Comparison of ENCODE assay signal across 7 cellular contexts in the genomic region with DNA sequence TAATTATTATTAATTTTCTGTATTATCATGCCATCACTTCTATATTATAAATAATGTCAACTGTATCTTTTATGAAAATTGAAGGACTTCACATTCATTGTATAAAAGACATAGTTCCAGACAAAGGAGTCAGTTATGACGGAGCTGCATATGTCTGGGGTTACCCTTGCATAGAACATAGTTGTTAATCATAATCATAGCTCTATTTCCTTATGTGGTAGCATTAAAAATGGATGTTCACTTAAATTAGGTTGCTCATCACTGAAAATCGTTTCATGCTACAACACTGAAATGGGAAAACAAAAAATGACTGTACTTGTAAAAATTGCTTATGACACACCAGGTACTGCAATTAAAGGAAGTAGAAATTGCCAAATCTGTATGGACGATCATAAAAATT. TPM values are rescaled to one million over a fixed set of nuclear protein-coding genes. Genes with fewer than 3 reads are reported as not detected.
DNase-seq lines count a peak whose midpoint lies in the region; ATAC-seq, FAIRE-seq and TF ChIP-seq lines count a peak whose summit lies in the region.
"Not testable (repeated sequence)": the region's sequence is repeated elsewhere in the genome, so short reads cannot be mapped to it uniquely, and the experiment has no call there.
"Had no signal": no experiment of that assay in that cellular context is flagged by ENCODE, and none has a peak within 500 bp of the region (broad histone marks: within the 10 kb centered on the region; RNA-seq: fewer than 3 reads in every experiment).

No MANE protein-coding gene starts in this region.

- not testable (repeated sequence) for H3K27me3 ChIP-seq in RWPE2 (ENCODE audit: insufficient read depth, poor library complexity, severe bottlenecking); foreskin keratinocyte

- TF ChIP-seq CTCF in D721Med (IDR thresholded peaks at IDR 0.05; ENCODE audit: insufficient read depth, missing control alignments); RWPE2 (IDR thresholded peaks at IDR 0.05; ENCODE audit: poor library complexity, severe bottlenecking); foreskin keratinocyte (conservative IDR thresholded peaks at IDR 0.05): not testable (repeated sequence)

- H3K4me1 ChIP-seq in RWPE2 (ENCODE audit: insufficient read depth, poor library complexity, severe bottlenecking); foreskin keratinocyte: not testable (repeated sequence)

- peak overlapping the region; percentile 48 for H3K27ac ChIP-seq in RWPE2 (ENCODE audit: poor library complexity, severe bottlenecking)
- H3K27ac ChIP-seq in foreskin keratinocyte = not testable (repeated sequence)

- FAIRE-seq in D721Med (lab: Jason Lieb, UNC) (peak; percentile 58), HTR-8/SVneo (lab: Jason Lieb, UNC) (peak; percentile 52), colon (lab: Jason Lieb, UNC) (peak; percentile 49)

- not testable (repeated sequence) for H3K36me3 ChIP-seq in RWPE2 (ENCODE audit: low read depth)

- peak; percentile 84 for ATAC-seq in RWPE2 (ENCODE audit: low read depth)
- ATAC-seq in foreskin keratinocyte = peak; percentile 74

- H3K9me3 ChIP-seq in RWPE2 (ENCODE audit: severe bottlenecking) = not testable (repeated sequence)

- DNase-seq in D721Med (ENCODE audit: insufficient read length, low spot score); HTR-8/SVneo (ENCODE audit: insufficient read length, low spot score); RWPE2 (ENCODE audit: low spot score): not testable (repeated sequence)
- DNase-seq in HCEC 1CT (peak; percentile 11), foreskin keratinocyte (peak; percentile 21 to 26)

- H3K4me3 ChIP-seq in RWPE2 (ENCODE audit: severe bottlenecking) = not testable (repeated sequence)

RNA-seq across cellular contexts. Expression of gene C1QTNF3, which starts 46.8 kb away (rescaled TPM):
- total RNA-seq in foreskin keratinocyte = 0.32 and 0.41 TPM in 2 replicates
- polyA plus RNA-seq in foreskin keratinocyte = 0.16 and 0.30 TPM in 2 replicates
- total RNA-seq: A172 had no signal
